In genomic region chr2:127187081-127187775, GRCh38 we compare ENCODE assay signal across 18 cellular contexts. TPM values are rescaled to one million over a fixed set of nuclear protein-coding genes. Genes with fewer than 3 reads are reported as not detected.
A peak's percentile ranks its signal among the peaks of the same experiment; 100 is the strongest.
DNase-seq lines count a peak whose midpoint lies in the region; ATAC-seq and TF ChIP-seq lines count a peak whose summit lies in the region.
"Had no signal": no experiment of that assay in that cellular context is flagged by ENCODE, and none has a peak within 500 bp of the region (broad histone marks: within the 10 kb centered on the region; RNA-seq: fewer than 3 reads in every experiment).

No MANE protein-coding gene starts in this region.

- DNase-seq in cardiac septum (ENCODE audit: low spot score) (peak; percentile 70), left ventricle myocardium superior (no peak), mesenchymal stem cell (no peak), type B pancreatic cell (ENCODE audit: extremely low spot score, unreplicated experiment) (peak; percentile 40), SJCRH30 (no peak), left ventricle myocardium inferior (no peak)
- DNase-seq in activated CD8-positive, alpha-beta memory T cell treated with anti-CD3 and anti-CD28 coated beads, Interleukin-2, amount 10 ng/mL, durations not matched to agents 7 days and 5 days: peak; percentile 21
- DNase-seq in activated CD4-positive, alpha-beta T cell treated with anti-CD3 and anti-CD28 coated beads for 48 hours: no peak
- DNase-seq: CD8-positive, alpha-beta T cell; DND-41; MG63; NCI-H1105; NCI-H1694; NCI-H2107; NCI-H2227 treated with DMSO at 0.1 percent for 48 hours; NCI-H524; Right ventricle myocardium superior had no signal

- 79% methylated on average over 17 of the region's 17 CpGs for WGBS in mesenchymal stem cell

- H3K4me3 ChIP-seq in mesenchymal stem cell (ENCODE audit: insufficient read depth in 1 of 2, low read depth in 1 of 2, low read length in 2 of 2) (no peak overlapping the region), SJCRH30 (no peak overlapping the region), left ventricle myocardium inferior (no peak overlapping the region)
- H3K4me3 ChIP-seq: BLaER1, MG63 had no signal

- H3K4me1 Mint-ChIP-seq in activated CD8-positive, alpha-beta memory T cell treated with anti-CD3 and anti-CD28 coated beads, Interleukin-2, amount 10 ng/mL, durations not matched to agents 7 days and 5 days: peaks cover 7% of the 10 kb centered on the region
- no peaks in the 10 kb centered on the region for H3K4me1 Mint-ChIP-seq in type B pancreatic cell (ENCODE audit: unreplicated experiment)

- no peak overlapping the region for H4K8ac ChIP-seq in mesenchymal stem cell (ENCODE audit: low read length)

- H3K4me1 ChIP-seq in mesenchymal stem cell (ENCODE audit: control insufficient read depth, insufficient read depth, low read depth, low read length): no peaks in the 10 kb centered on the region
- H3K4me1 ChIP-seq in SJCRH30: no peaks in the 10 kb centered on the region
- H3K4me1 ChIP-seq in left ventricle myocardium inferior: peaks cover 6% of the 10 kb centered on the region

- intact Hi-C loops in cardiac septum (cut with DNase I) (loop anchor here (5.0 kb wide), 1 partner anchor 115 kb away; no protein-coding TSS in a partner anchor), left ventricle myocardium superior (cut with micrococcal nuclease) (no loop called here), left ventricle myocardium inferior (cut with micrococcal nuclease) (no loop called here)

- H3K9me3 Mint-ChIP-seq in activated CD8-positive, alpha-beta memory T cell treated with anti-CD3 and anti-CD28 coated beads, Interleukin-2, amount 10 ng/mL, durations not matched to agents 7 days and 5 days (ENCODE audit: low read depth): no peaks in the 10 kb centered on the region
- peaks cover 6% of the 10 kb centered on the region for H3K9me3 Mint-ChIP-seq in type B pancreatic cell

- H3K9me3 ChIP-seq in mesenchymal stem cell (ENCODE audit: control insufficient read depth, low read length) (peaks cover 2% of the 10 kb centered on the region), SJCRH30 (replicated peaks) (no peaks in the 10 kb centered on the region), left ventricle myocardium inferior (replicated peaks) (peaks cover 6% of the 10 kb centered on the region)

- no peak overlapping the region for H3K27ac Mint-ChIP-seq in activated CD8-positive, alpha-beta memory T cell treated with anti-CD3 and anti-CD28 coated beads, Interleukin-2, amount 10 ng/mL, durations not matched to agents 7 days and 5 days
- H3K27ac Mint-ChIP-seq in type B pancreatic cell: no peak overlapping the region
- H3K27ac Mint-ChIP-seq: CD8-positive, alpha-beta T cell had no signal

- no peak overlapping the region for H3K14ac ChIP-seq in mesenchymal stem cell (ENCODE audit: low read length in 2 of 2)

- no peak overlapping the region for H2AFZ ChIP-seq in mesenchymal stem cell (ENCODE audit: low read depth, low read length)

- peak overlapping the region; percentile 26 for H2BK15ac ChIP-seq in mesenchymal stem cell (ENCODE audit: low read depth, poor library complexity, severe bottlenecking)

- no peak overlapping the region for H2BK12ac ChIP-seq in mesenchymal stem cell (ENCODE audit: low read length in 2 of 2)

- no peak overlapping the region for H3K4ac ChIP-seq in mesenchymal stem cell (ENCODE audit: low read depth in 1 of 2, low read length in 2 of 2)

- H3K23ac ChIP-seq in mesenchymal stem cell (ENCODE audit: low read length in 2 of 2): no peak overlapping the region

- H3K18ac ChIP-seq in mesenchymal stem cell (ENCODE audit: low read depth in 1 of 2, low read length in 2 of 2): no peak overlapping the region

- CTCF ChIA-PET in activated CD8-positive, alpha-beta memory T cell treated with anti-CD3 and anti-CD28 coated beads, Interleukin-2, amount 10 ng/mL, durations not matched to agents 7 days and 5 days (lab: Charles Lee): no interaction called here

- no peak overlapping the region for H4K91ac ChIP-seq in mesenchymal stem cell (ENCODE audit: low read length)

- H3K27ac ChIP-seq in mesenchymal stem cell (ENCODE audit: low read length, poor library complexity, severe bottlenecking) (no peak overlapping the region), SJCRH30 (no peak overlapping the region), left ventricle myocardium inferior (replicated peaks) (no peak overlapping the region)
- H3K27ac ChIP-seq: BLaER1 had no signal

- no peak overlapping the region for H3K9ac ChIP-seq in mesenchymal stem cell (ENCODE audit: low read length)
- H3K9ac ChIP-seq: BLaER1 had no signal

- ATAC-seq in left ventricle myocardium superior: no peak
- no peak for ATAC-seq in activated CD8-positive, alpha-beta memory T cell treated with anti-CD3 and anti-CD28 coated beads, Interleukin-2, amount 10 ng/mL, durations not matched to agents 7 days and 5 days
- ATAC-seq: CD8-positive, alpha-beta T cell had no signal

- TF ChIP-seq CTCF in type B pancreatic cell (conservative IDR thresholded peaks at IDR 0.05): no peak
- no peak for TF ChIP-seq CTCF in left ventricle myocardium inferior (IDR thresholded peaks at IDR 0.05; ENCODE audit: borderline replicate concordance)

- H2BK5ac ChIP-seq in mesenchymal stem cell (ENCODE audit: low read depth, low read length, poor library complexity, severe bottlenecking): no peak overlapping the region

- H3K36me3 ChIP-seq in mesenchymal stem cell (ENCODE audit: control insufficient read depth in 1 of 2, insufficient read depth in 2 of 2, low read depth in 1 of 2, low read length in 2 of 2) (peaks cover 0 to 13% of the 10 kb centered on the region in 2 experiments), SJCRH30 (no peaks in the 10 kb centered on the region), left ventricle myocardium inferior (no peaks in the 10 kb centered on the region)
- H3K36me3 ChIP-seq: BLaER1, MG63 had no signal

- no peak overlapping the region for H2BK120ac ChIP-seq in mesenchymal stem cell (ENCODE audit: low read depth, low read length)

- H3K27me3 ChIP-seq in mesenchymal stem cell (ENCODE audit: control insufficient read depth in 1 of 2, insufficient read depth in 1 of 2, low read length in 2 of 2) (no peaks in the 10 kb centered on the region), SJCRH30 (no peaks in the 10 kb centered on the region), left ventricle myocardium inferior (ENCODE audit: low read depth) (peaks cover 57% of the 10 kb centered on the region)
- H3K27me3 ChIP-seq: BLaER1, MG63 had no signal

- H3K36me3 Mint-ChIP-seq in activated CD8-positive, alpha-beta memory T cell treated with anti-CD3 and anti-CD28 coated beads, Interleukin-2, amount 10 ng/mL, durations not matched to agents 7 days and 5 days: no peaks in the 10 kb centered on the region
- peaks cover 3% of the 10 kb centered on the region for H3K36me3 Mint-ChIP-seq in type B pancreatic cell
- H3K36me3 Mint-ChIP-seq: CD8-positive, alpha-beta T cell had no signal

- H3K79me1 ChIP-seq in mesenchymal stem cell (replicated peaks; ENCODE audit: low read length, poor library complexity, severe bottlenecking): no peaks in the 10 kb centered on the region

- no peak overlapping the region for H2AK5ac ChIP-seq in mesenchymal stem cell (ENCODE audit: low read length, severe bottlenecking)

- no peak overlapping the region for H3K4me3 Mint-ChIP-seq in activated CD8-positive, alpha-beta memory T cell treated with anti-CD3 and anti-CD28 coated beads, Interleukin-2, amount 10 ng/mL, durations not matched to agents 7 days and 5 days
- no peak overlapping the region for H3K4me3 Mint-ChIP-seq in type B pancreatic cell
- H3K4me3 Mint-ChIP-seq: CD8-positive, alpha-beta T cell had no signal

- H3K4me2 ChIP-seq in mesenchymal stem cell (ENCODE audit: low read length, poor library complexity, severe bottlenecking): no peak overlapping the region
- H3K4me2 ChIP-seq: BLaER1 had no signal

- H3K27me3 Mint-ChIP-seq in activated CD8-positive, alpha-beta memory T cell treated with anti-CD3 and anti-CD28 coated beads, Interleukin-2, amount 10 ng/mL, durations not matched to agents 7 days and 5 days: peaks cover 25% of the 10 kb centered on the region
- H3K27me3 Mint-ChIP-seq in type B pancreatic cell: no peaks in the 10 kb centered on the region

RNA-seq across cellular contexts. Expression of gene CYP27C1, which starts 32.9 kb away (rescaled TPM):
- not detected for total RNA-seq in cardiac septum
- 0.10 TPM for total RNA-seq in left ventricle myocardium superior
- total RNA-seq in activated CD8-positive, alpha-beta memory T cell treated with anti-CD3 and anti-CD28 coated beads, Interleukin-2, amount 10 ng/mL, durations not matched to agents 7 days and 5 days: not detected
- 0.35 TPM for polyA plus RNA-seq in mesenchymal stem cell (2013, experiment 1 of 2)
- 0.27 TPM for polyA plus RNA-seq in mesenchymal stem cell (2013, experiment 2 of 2)
- 0.62 and 5.1 TPM in 2 replicates for total RNA-seq in type B pancreatic cell (ENCODE audit: low replicate concordance)
- total RNA-seq in SJCRH30 (2014; rRNA removed; shearing (Covaris generic)): 0.30 and 0.35 TPM in 2 replicates
- total RNA-seq in left ventricle myocardium inferior: 0.11 TPM
- total RNA-seq: CD8-positive, alpha-beta T cell; Right ventricle myocardium superior had no signal

Comparison
In these comparisons a context has a peak if more than half of its experiments do, and no peak if none do; other contexts are left out.
1. DNase-seq: peak in cardiac septum (single experiment), activated CD8-positive, alpha-beta memory T cell treated with anti-CD3 and anti-CD28 coated beads, Interleukin-2, amount 10 ng/mL, durations not matched to agents 7 days and 5 days (single experiment) and type B pancreatic cell (single experiment); none in left ventricle myocardium superior (single experiment), mesenchymal stem cell (single experiment), SJCRH30 (0 of 2), left ventricle myocardium inferior (single experiment) and activated CD4-positive, alpha-beta T cell treated with anti-CD3 and anti-CD28 coated beads for 48 hours (single experiment).